Comparison of ENCODE assay signal across 17 cellular contexts in genomic region chr6:142671791-142672190, GRCh38.
DNase-seq lines count a peak whose midpoint lies in the region; ATAC-seq and TF ChIP-seq lines count a peak whose summit lies in the region.
"Had no signal": no experiment of that assay in that cellular context is flagged by ENCODE, and none has a peak within 500 bp of the region (broad histone marks: within the 10 kb centered on the region; RNA-seq: fewer than 3 reads in every experiment).

No MANE protein-coding gene starts in this region.

- no peak for TF ChIP-seq POLR2A in NB4 (IDR thresholded peaks at IDR 0.05; ENCODE audit: extremely low read depth, insufficient read length)

- in situ Hi-C loops in GM13977 (cut with MboI; ENCODE audit: low pct_unique_long_range_greater_than_20kb, low sequenced_read_pairs, unreplicated experiment): no loop called here

- TF ChIP-seq CTCF in GM13977 (IDR thresholded peaks at IDR 0.05; ENCODE audit: extremely low read depth, insufficient read depth, missing control alignments): no peak
- TF ChIP-seq CTCF in NB4 (IDR thresholded peaks at IDR 0.05; ENCODE audit: low read depth, low read length): no peak

- peak; percentile 97 for ATAC-seq in GM19452 (IDR thresholded peaks at IDR 0.05; ENCODE audit: unreplicated experiment)
- peak; percentile 76 for ATAC-seq in HG02938 (IDR thresholded peaks at IDR 0.05; ENCODE audit: unreplicated experiment)
- ATAC-seq in HG03342 (IDR thresholded peaks at IDR 0.05; ENCODE audit: unreplicated experiment): no peak

- H3K4me3 ChIP-seq in NB4 (ENCODE audit: low read depth, low read length): no peak overlapping the region
- H3K4me3 ChIP-seq: cardiac muscle cell, esophagus muscularis mucosa, right atrium auricular region, testis had no signal

- DNase-seq in GM13977 (ENCODE audit: low spot score) (peak; percentile 9), NB4 (ENCODE audit: low read depth) (peak; percentile 17), AG08396 (ENCODE audit: low spot score) (no peak), NCI-H526 treated with DMSO at 0.1 percent for 48 hours (lab: John Stamatoyannopoulos, UW) (no peak)
- no peak for DNase-seq in activated CD8-positive, alpha-beta memory T cell treated with anti-CD3 and anti-CD28 coated beads for 24 hours
- DNase-seq: activated CD4-positive, CD25-positive, alpha-beta regulatory T cell treated with anti-CD3 and anti-CD28 coated beads, Interleukin-2, amount 50 U/mL, for 72 hours; activated gamma-delta T cell treated with Interleukin-2 at 50 U/mL for 16 hours; EL; midbrain; NCI-H1436; testis had no signal

Comparison
In these comparisons a context has a peak if more than half of its experiments do, and no peak if none do; other contexts are left out.
1. DNase-seq: peak in GM13977 (single experiment) and NB4 (single experiment); none in activated CD8-positive, alpha-beta memory T cell treated with anti-CD3 and anti-CD28 coated beads for 24 hours (single experiment), AG08396 (single experiment) and NCI-H526 treated with DMSO at 0.1 percent for 48 hours (single experiment).